ENCODE assay signal across 14 cellular contexts in the genomic region with DNA sequence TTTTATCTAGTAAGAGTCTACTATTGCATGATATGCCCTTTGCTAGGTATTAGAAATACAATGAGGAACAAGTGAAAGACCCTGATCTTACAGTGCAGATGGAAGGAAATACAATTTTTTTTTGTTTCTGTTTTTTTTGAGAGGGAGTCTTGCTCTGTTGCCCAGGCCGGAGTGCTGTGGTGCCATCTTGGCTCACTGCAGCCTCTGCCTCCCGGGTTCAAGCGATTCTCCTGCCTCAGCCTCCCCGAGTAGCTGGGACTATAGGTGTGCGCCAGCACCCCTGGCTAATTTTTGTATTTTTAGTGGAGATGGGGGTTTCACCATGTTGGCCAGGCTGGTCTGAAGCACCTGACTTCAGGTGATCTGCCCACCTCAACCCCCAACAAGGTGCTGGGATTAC. TPM values are rescaled to one million over a fixed set of nuclear protein-coding genes. Genes with fewer than 3 reads are reported as not detected.
A peak's percentile ranks its signal among the peaks of the same experiment; 100 is the strongest.
DNase-seq lines count a peak whose midpoint lies in the region; TF ChIP-seq lines count a peak whose summit lies in the region.
"Not testable (repeated sequence)": the region's sequence is repeated elsewhere in the genome, so short reads cannot be mapped to it uniquely, and the experiment has no call there.
"Had no signal": no experiment of that assay in that cellular context is flagged by ENCODE, and none has a peak within 500 bp of the region (broad histone marks: within the 10 kb centered on the region; RNA-seq: fewer than 3 reads in every experiment).

No MANE protein-coding gene starts in this region.

- H3K4me1 ChIP-seq in A673 (ENCODE audit: insufficient read depth, low read length, poor library complexity, severe bottlenecking) (peaks cover 79% of the 10 kb centered on the region), HEK293 (ENCODE audit: control insufficient read depth, insufficient read depth, low read length) (peaks cover 19% of the 10 kb centered on the region), esophagus muscularis mucosa (peaks cover 0 to 12% (median 7%) of the 10 kb centered on the region in 4 donors)

- H3K9me3 Mint-ChIP-seq in nephron progenitor cell; osteocyte (ENCODE audit: unreplicated experiment): not testable (repeated sequence)

- H3K36me3 ChIP-seq in A673 (ENCODE audit: insufficient read depth, low read length, poor library complexity, severe bottlenecking), result peaks cover 77% of the 10 kb centered on the region
- H3K36me3 ChIP-seq in HEK293 (ENCODE audit: control insufficient read depth in 2 of 2, insufficient read depth in 1 of 2, low read length in 2 of 2), result peaks cover 27 to 42% of the 10 kb centered on the region in 2 experiments
- not testable (repeated sequence) for H3K36me3 ChIP-seq in esophagus muscularis mucosa

- POLR2A ChIA-PET in A673 (lab: Charles Lee; ENCODE audit: low non-redundant PET), result not testable (repeated sequence)
- POLR2A ChIA-PET in HEK293 (lab: Yijun Ruan, JAX), result interaction anchor here (0.5 to 5.9 kb wide), 5 partner anchors 8 to 45 kb away, joined by 3 to 47 read pairs (median 6); a partner anchor contains a TSS

- not testable (repeated sequence) for TF ChIP-seq CTCF in A673 (conservative IDR thresholded peaks at IDR 0.05; ENCODE audit: low read depth, low read length); HEK293 (tag by site-specific recombination; IDR thresholded peaks at IDR 0.05); esophagus muscularis mucosa (IDR thresholded peaks at IDR 0.05); nephron progenitor cell (IDR thresholded peaks at IDR 0.05); osteocyte (IDR thresholded peaks at IDR 0.05)

- H3K36me3 Mint-ChIP-seq in nephron progenitor cell (ENCODE audit: low read depth), result peaks cover 58% of the 10 kb centered on the region
- H3K36me3 Mint-ChIP-seq in osteocyte (ENCODE audit: unreplicated experiment), result not testable (repeated sequence)

- DNase-seq in A673 (ENCODE audit: low spot score); nephron progenitor cell: not testable (repeated sequence)
- peak; percentile 4 for DNase-seq in activated CD8-positive, alpha-beta memory T cell treated with anti-CD3 and anti-CD28 coated beads, Interleukin-2, amount 50 U/mL, for 48 hours
- DNase-seq in esophagus muscularis mucosa (ENCODE audit: extremely low spot score), result peak; percentile 29
- peak; percentile 25 for DNase-seq in islet precursor cell
- peak; percentile 44 for DNase-seq in osteocyte (ENCODE audit: extremely low spot score, unreplicated experiment)
- peak; percentile 10 for DNase-seq in ureter (ENCODE audit: low spot score)

- H3K4me3 Mint-ChIP-seq in nephron progenitor cell, result peak overlapping the region; percentile 52
- not testable (repeated sequence) for H3K4me3 Mint-ChIP-seq in osteocyte (ENCODE audit: unreplicated experiment)

- H3K27me3 ChIP-seq in A673 (replicated peaks; ENCODE audit: insufficient read depth, low read depth, low read length, poor library complexity), result not testable (repeated sequence)
- peaks cover 6 to 99% (median 26%) of the 10 kb centered on the region in 4 donors for H3K27me3 ChIP-seq in esophagus muscularis mucosa

- not testable (repeated sequence) for TF ChIP-seq EP300 in esophagus muscularis mucosa (IDR thresholded peaks at IDR 0.05)

- H3K27me3 Mint-ChIP-seq in nephron progenitor cell (ENCODE audit: low read depth, poor library complexity); osteocyte (ENCODE audit: unreplicated experiment): not testable (repeated sequence)

- TF ChIP-seq POLR2A in esophagus muscularis mucosa (IDR thresholded peaks at IDR 0.05; ENCODE audit: low read depth), result not testable (repeated sequence)

- BruUV-seq in A673 (replicated peaks; lab: Mats Ljungman, UMichigan), result not testable (repeated sequence)

- CTCF ChIA-PET in A673 (lab: Charles Lee), result not testable (repeated sequence)
- CTCF ChIA-PET in HEK293 (lab: Yijun Ruan, JAX), result interaction anchor here (0.9 to 1.1 kb wide), 2 partner anchors 23 to 1204 kb away, joined by 3 to 5 read pairs; no protein-coding TSS in a partner anchor

- H3K9me3 ChIP-seq in A673 (ENCODE audit: low read depth, low read length, poor library complexity, severe bottlenecking); HEK293 (ENCODE audit: control insufficient read depth, insufficient read depth, low read depth, low read length); esophagus muscularis mucosa: not testable (repeated sequence)

- peak overlapping the region; percentile 13 for H3K27ac Mint-ChIP-seq in nephron progenitor cell
- H3K27ac Mint-ChIP-seq in osteocyte (ENCODE audit: unreplicated experiment), result not testable (repeated sequence)

- peaks cover 83% of the 10 kb centered on the region for H3K4me1 Mint-ChIP-seq in nephron progenitor cell
- H3K4me1 Mint-ChIP-seq in osteocyte (ENCODE audit: unreplicated experiment), result peaks cover 54% of the 10 kb centered on the region

- WGBS in esophagus muscularis mucosa, result 84% methylated on average over 5 of the region's 5 CpGs

- intact Hi-C loops in A673 (cut with micrococcal nuclease; ENCODE audit: unreplicated experiment), result not testable (repeated sequence)
- intact Hi-C loops in esophagus muscularis mucosa (cut with DNase I), result loop anchor here (10.0 kb wide), 1 partner anchor 374 kb away; no protein-coding TSS in a partner anchor

- H3K27ac ChIP-seq in A673 (ENCODE audit: low read depth, low read length, poor library complexity, severe bottlenecking), result peak overlapping the region; percentile 45
- H3K27ac ChIP-seq in HEK293 (ENCODE audit: extremely low read depth, low read depth, low read length); esophagus muscularis mucosa (replicated peaks in 1 of 4): not testable (repeated sequence)

- not testable (repeated sequence) for H3K4me3 ChIP-seq in A673 (ENCODE audit: low read depth, low read length, poor library complexity, severe bottlenecking); HEK293 (ENCODE audit: low read depth, low read length); esophagus muscularis mucosa

TF ChIP-seq in HEK293, 187 proteins besides CTCF, POLR2A, EP300 and RAD21:
- TF ChIP-seq ZNF121 (tag by site-specific recombination; IDR thresholded peaks at IDR 0.05), result peak; percentile 56; the same call in 1 of the 2 replicates

RNA-seq across cellular contexts. Expression of a gene that starts 11.7 kb away (rescaled TPM):
- total RNA-seq in A673 (2021) (495 and 517 TPM in 2 replicates), esophagus muscularis mucosa (not detected), osteocyte (47.6 and 51.4 TPM in 2 replicates), ureter (not detected)
- total RNA-seq: CD4-positive, alpha-beta T cell had no signal

RNA-seq across cellular contexts. Expression of a gene that starts 40.5 kb away (rescaled TPM):
- 0.88 and 1.1 TPM in 2 replicates for total RNA-seq in A673 (2021)
- not detected for total RNA-seq in esophagus muscularis mucosa
- total RNA-seq in osteocyte, result not detected in 2 replicates
- not detected for total RNA-seq in ureter
- total RNA-seq: Calu3; CD4-positive, alpha-beta T cell; CD8-positive, alpha-beta memory T cell; Daoy; GM23338; H4 had no signal

Comparison
In these comparisons a context has a peak if more than half of its experiments do, and no peak if none do; other contexts are left out.
1. RNA of a gene that starts 11.7 kb away (total RNA-seq): 495 to 517 TPM in A673 and 47.6 to 51.4 TPM in osteocyte; not detected in esophagus muscularis mucosa and not detected in ureter (single experiment); every median in the first group is over 10 times any median in the second.